Comparison of ENCODE assay signal across 25 cellular contexts in the genomic region with DNA sequence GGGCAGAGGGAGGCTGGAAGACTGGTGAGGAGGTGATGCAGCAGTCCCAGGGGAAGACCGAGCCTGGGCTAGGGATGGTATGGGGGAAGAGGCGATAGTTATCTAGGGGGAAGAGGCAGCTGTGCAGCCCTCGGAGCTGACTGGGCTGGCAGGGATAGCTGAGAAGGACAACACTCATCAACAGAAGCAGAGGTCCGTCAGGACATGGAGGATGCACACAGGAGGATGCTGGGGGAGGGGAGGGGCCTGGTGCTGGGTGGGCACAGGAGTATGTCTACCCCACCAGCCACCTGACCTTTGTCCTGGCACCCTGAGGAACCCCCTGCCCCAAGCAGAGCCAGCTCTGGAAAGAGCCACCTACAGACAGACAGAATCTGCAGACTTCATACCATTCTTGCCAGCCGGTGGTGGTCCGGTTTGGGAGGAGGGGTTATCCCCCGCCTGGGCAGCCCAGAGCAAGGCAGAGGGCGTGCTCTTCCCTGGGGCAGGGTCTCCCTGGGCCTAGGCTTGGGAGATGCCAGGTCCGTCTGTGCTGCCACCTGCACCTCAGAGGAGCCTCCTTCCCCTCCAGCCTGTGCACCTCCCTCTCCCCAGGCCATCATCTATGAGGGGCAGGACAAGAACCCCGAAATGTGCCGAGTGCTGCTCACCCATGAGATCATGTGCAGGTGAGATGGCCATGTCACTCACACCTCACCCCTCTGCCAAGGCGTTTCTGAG. TPM values are rescaled to one million over a fixed set of nuclear protein-coding genes. Genes with fewer than 3 reads are reported as not detected.
DNase-seq lines count a peak whose midpoint lies in the region; ATAC-seq and TF ChIP-seq lines count a peak whose summit lies in the region.
"Had no signal": no experiment of that assay in that cellular context is flagged by ENCODE, and none has a peak within 500 bp of the region (broad histone marks: within the 10 kb centered on the region; RNA-seq: fewer than 3 reads in every experiment).

No MANE protein-coding gene starts in this region.

- H3K4me3 ChIP-seq in OCI-LY3 (ENCODE audit: low read length) (peak overlapping the region; percentile 32; the same call in 1 of the 2 replicates), coronary artery (no peak overlapping the region), neuronal stem cell (ENCODE audit: low read length in 2 of 2) (no peak overlapping the region), tibial artery (no peak overlapping the region)
- H3K4me3 ChIP-seq: stomach, thyroid gland had no signal

- H3K36me3 ChIP-seq in OCI-LY3 (replicated peaks; ENCODE audit: low read depth, low read length): no peaks in the 10 kb centered on the region
- no peaks in the 10 kb centered on the region for H3K36me3 ChIP-seq in neuronal stem cell (replicated peaks in 1 of 2; ENCODE audit: control insufficient read depth in 2 of 2, insufficient read depth in 2 of 2, low read length in 2 of 2)
- peaks cover 0 to 14% (median 0%) of the 10 kb centered on the region in 3 donors for H3K36me3 ChIP-seq in tibial artery
- H3K36me3 ChIP-seq: thyroid gland had no signal

- H3K23ac ChIP-seq in neuronal stem cell (ENCODE audit: low read depth, low read length, poor library complexity): no peak overlapping the region

- peak overlapping the region; percentile 94 for H3K14ac ChIP-seq in neuronal stem cell (ENCODE audit: low read length)

- intact Hi-C loops in tibial artery (cut with DNase I; ENCODE audit: low total_unique reads): no loop called here

- H3K4me2 ChIP-seq in OCI-LY3 (ENCODE audit: low read length): peak overlapping the region; percentile 61; the same call in 1 of the 2 replicates
- H3K4me2 ChIP-seq in neuronal stem cell (ENCODE audit: insufficient read depth, low read length, poor library complexity, severe bottlenecking): no peak overlapping the region

- peak overlapping the region; percentile 95 for H3K27ac Mint-ChIP-seq in T-helper 1 cell treated with Interleukin-12 subunit alpha and Interleukin-12 subunit beta and Interleukin-4 antibody, amounts not matched to agents 30 μg/mL and 1 μg/mL, for 36 hours
- no peak overlapping the region for H3K27ac Mint-ChIP-seq in T-helper 17 cell
- H3K27ac Mint-ChIP-seq: activated CD8-positive, alpha-beta T cell treated with anti-CD3 and anti-CD28 coated beads for 36 hours; CD8-positive, alpha-beta memory T cell; effector memory CD8-positive, alpha-beta T cell had no signal

- peak overlapping the region; percentile 24 for H2BK120ac ChIP-seq in neuronal stem cell (ENCODE audit: low read depth, low read length)

- H2AK5ac ChIP-seq in neuronal stem cell (ENCODE audit: low read depth, low read length): peak overlapping the region; percentile 82

- H3K36me3 Mint-ChIP-seq in T-helper 1 cell treated with Interleukin-12 subunit alpha and Interleukin-12 subunit beta and Interleukin-4 antibody, amounts not matched to agents 30 μg/mL and 1 μg/mL, for 36 hours (ENCODE audit: low read depth): peaks cover 1% of the 10 kb centered on the region
- H3K36me3 Mint-ChIP-seq in T-helper 17 cell (ENCODE audit: low read depth): peaks cover 3% of the 10 kb centered on the region
- H3K36me3 Mint-ChIP-seq: CD8-positive, alpha-beta memory T cell had no signal

- H4K20me1 ChIP-seq in OCI-LY3 (ENCODE audit: insufficient read depth, low read length): no peaks in the 10 kb centered on the region

- H3K4me1 ChIP-seq in OCI-LY3 (ENCODE audit: low read length): peaks cover 13% of the 10 kb centered on the region
- H3K4me1 ChIP-seq in neuronal stem cell (ENCODE audit: control insufficient read depth in 2 of 2, insufficient read depth in 1 of 2, low read depth in 1 of 2, low read length in 2 of 2): peaks cover 0 to 24% of the 10 kb centered on the region in 2 donors
- no peaks in the 10 kb centered on the region for H3K4me1 ChIP-seq in tibial artery
- H3K4me1 ChIP-seq: stomach had no signal

- H3K4me3 Mint-ChIP-seq in T-helper 1 cell treated with Interleukin-12 subunit alpha and Interleukin-12 subunit beta and Interleukin-4 antibody, amounts not matched to agents 30 μg/mL and 1 μg/mL, for 36 hours: peak overlapping the region; percentile 71
- no peak overlapping the region for H3K4me3 Mint-ChIP-seq in T-helper 17 cell
- H3K4me3 Mint-ChIP-seq: activated CD8-positive, alpha-beta T cell treated with anti-CD3 and anti-CD28 coated beads for 36 hours; CD8-positive, alpha-beta memory T cell; effector memory CD8-positive, alpha-beta T cell had no signal

- peak overlapping the region; percentile 19 for H2BK5ac ChIP-seq in neuronal stem cell (ENCODE audit: low read length)

- H3K9me3 ChIP-seq in OCI-LY3 (ENCODE audit: insufficient read depth, low read length) (no peaks in the 10 kb centered on the region), neuronal stem cell (replicated peaks in 1 of 2; ENCODE audit: control insufficient read depth in 2 of 2, insufficient read depth in 1 of 2, low read depth in 1 of 2, low read length in 2 of 2) (peaks cover 0 to 4% of the 10 kb centered on the region in 2 donors), T-helper 17 cell (ENCODE audit: control insufficient read depth, low read length, poor library complexity, severe bottlenecking) (no peaks in the 10 kb centered on the region), tibial artery (no peaks in the 10 kb centered on the region)
- H3K9me3 ChIP-seq: stomach, thyroid gland had no signal

- DNase-seq in T-helper 1 cell: no peak
- peak; percentile 56 for DNase-seq in coronary artery (ENCODE audit: low spot score)
- no peak for DNase-seq in neuronal stem cell (ENCODE audit: low spot score)
- DNase-seq in T-helper 17 cell: no peak
- DNase-seq in tibial artery: no peak
- DNase-seq: activated CD4-positive, CD25-positive, alpha-beta regulatory T cell treated with anti-CD3 and anti-CD28 coated beads, Interleukin-2, amount 50 U/mL, for 72 hours; activated CD8-positive, alpha-beta T cell treated with anti-CD3 and anti-CD28 coated beads for 36 hours; activated naive CD4-positive, alpha-beta T cell; activated T-cell treated with anti-CD3 and anti-CD28 coated beads, Interleukin-2, amount 50 U/mL, for 1 hour; CD8-positive, alpha-beta memory T cell; cortex of kidney; DMS153; effector memory CD8-positive, alpha-beta T cell; IMR-90; left cardiac atrium; NCI-H1694 treated with DMSO at 0.1 percent for 48 hours; NCI-H2171; NCI-H526; nucleus accumbens; stomach had no signal

- no CpG with 5 or more reads among the region's 12 CpGs for WGBS in neuronal stem cell (ENCODE audit: extremely low coverage in 2 of 2, insufficient read length in 2 of 2, insufficient replicate concordance in 1 of 2), 2 donors

- H3K4me1 Mint-ChIP-seq in T-helper 1 cell treated with Interleukin-12 subunit alpha and Interleukin-12 subunit beta and Interleukin-4 antibody, amounts not matched to agents 30 μg/mL and 1 μg/mL, for 36 hours (ENCODE audit: low read depth): peaks cover 15% of the 10 kb centered on the region
- no peaks in the 10 kb centered on the region for H3K4me1 Mint-ChIP-seq in T-helper 17 cell
- H3K4me1 Mint-ChIP-seq: CD8-positive, alpha-beta memory T cell had no signal

- H3K27me3 Mint-ChIP-seq in T-helper 1 cell treated with Interleukin-12 subunit alpha and Interleukin-12 subunit beta and Interleukin-4 antibody, amounts not matched to agents 30 μg/mL and 1 μg/mL, for 36 hours (ENCODE audit: low read depth): no peaks in the 10 kb centered on the region
- H3K27me3 Mint-ChIP-seq in T-helper 17 cell: peaks cover 22% of the 10 kb centered on the region
- H3K27me3 Mint-ChIP-seq: activated CD8-positive, alpha-beta T cell treated with anti-CD3 and anti-CD28 coated beads for 36 hours had no signal

- H3K27ac ChIP-seq in OCI-LY3 (ENCODE audit: low read length): no peak overlapping the region
- no peak overlapping the region for H3K27ac ChIP-seq in coronary artery
- H3K27ac ChIP-seq in neuronal stem cell (replicated peaks; ENCODE audit: low read length): no peak overlapping the region
- no peak overlapping the region for H3K27ac ChIP-seq in tibial artery
- H3K27ac ChIP-seq: RWPE1, stomach had no signal

- H2BK12ac ChIP-seq in neuronal stem cell (ENCODE audit: low read length): peak overlapping the region; percentile 46

- peak overlapping the region; percentile 59 for H3K18ac ChIP-seq in neuronal stem cell (ENCODE audit: low read length)

- no peaks in the 10 kb centered on the region for H3K79me1 ChIP-seq in neuronal stem cell (ENCODE audit: low read depth, low read length)

- H3K9me3 Mint-ChIP-seq in T-helper 1 cell treated with Interleukin-12 subunit alpha and Interleukin-12 subunit beta and Interleukin-4 antibody, amounts not matched to agents 30 μg/mL and 1 μg/mL, for 36 hours: no peaks in the 10 kb centered on the region
- H3K9me3 Mint-ChIP-seq: activated CD8-positive, alpha-beta T cell treated with anti-CD3 and anti-CD28 coated beads for 36 hours; CD8-positive, alpha-beta memory T cell; effector memory CD8-positive, alpha-beta T cell had no signal

- no peak for TF ChIP-seq CTCF in OCI-LY3 (IDR thresholded peaks at IDR 0.05; ENCODE audit: low read depth, low read length)
- no peak for TF ChIP-seq CTCF in coronary artery (IDR thresholded peaks at IDR 0.05)
- TF ChIP-seq CTCF in tibial artery (IDR thresholded peaks at IDR 0.05): no peak

- peak overlapping the region; percentile 60 for H2BK15ac ChIP-seq in neuronal stem cell (ENCODE audit: low read length)

- no peak overlapping the region for H3K4ac ChIP-seq in neuronal stem cell (ENCODE audit: low read length)

- H3K79me2 ChIP-seq in OCI-LY3 (ENCODE audit: low read length): no peaks in the 10 kb centered on the region

- H3K9ac ChIP-seq in OCI-LY3 (ENCODE audit: low read length): no peak overlapping the region
- H3K9ac ChIP-seq in neuronal stem cell (ENCODE audit: low read depth, low read length, poor library complexity): no peak overlapping the region

- ATAC-seq in GM18498 (IDR thresholded peaks at IDR 0.05; ENCODE audit: unreplicated experiment): no peak
- ATAC-seq in T-helper 17 cell: no peak
- ATAC-seq: effector memory CD8-positive, alpha-beta T cell had no signal

- H4K91ac ChIP-seq in neuronal stem cell (ENCODE audit: low read depth, low read length, poor library complexity): no peak overlapping the region

- H3K27me3 ChIP-seq in OCI-LY3 (ENCODE audit: low read depth, low read length): peaks cover 30% of the 10 kb centered on the region
- peaks cover 0 to 3% (median 0%) of the 10 kb centered on the region in 3 experiments for H3K27me3 ChIP-seq in neuronal stem cell (ENCODE audit: control insufficient read depth in 3 of 3, insufficient read depth in 3 of 3, low read depth in 1 of 3, low read length in 3 of 3)
- H3K27me3 ChIP-seq in tibial artery: no peaks in the 10 kb centered on the region
- H3K27me3 ChIP-seq: thyroid gland had no signal

- H4K8ac ChIP-seq in neuronal stem cell (ENCODE audit: low read depth, low read length): no peak overlapping the region

- H2AFZ ChIP-seq in OCI-LY3 (ENCODE audit: low read depth, low read length) (peak overlapping the region; percentile 43; the same call in 1 of the 2 replicates), neuronal stem cell (ENCODE audit: low read length) (no peak overlapping the region)

RNA-seq across cellular contexts. Expression of gene EBF4, which starts 14.9 kb away (rescaled TPM):
- 19.6 TPM for polyA plus RNA-seq in neuronal stem cell (2013, experiment 1 of 2)
- polyA plus RNA-seq in neuronal stem cell (2013, experiment 2 of 2): 17.3 TPM
- 1 to 10 TPM; 2.0 to 2.3 TPM for total RNA-seq in T-helper 17 cell

RNA-seq across cellular contexts. Expression of gene IDH3B, which starts 43.5 kb away (rescaled TPM):
- polyA plus RNA-seq in neuronal stem cell (2013, experiment 1 of 2): 44.0 TPM
- polyA plus RNA-seq in neuronal stem cell (2013, experiment 2 of 2): 43.1 TPM
- 100 to 1,000 TPM; 112 to 135 TPM for total RNA-seq in T-helper 17 cell

RNA-seq across cellular contexts. Expression of gene NOP56, which starts 55.1 kb away (rescaled TPM):
- polyA plus RNA-seq in neuronal stem cell (2013, experiment 1 of 2): 194 TPM
- 188 TPM for polyA plus RNA-seq in neuronal stem cell (2013, experiment 2 of 2)
- 100 to 1,000 TPM; 254 to 274 TPM for total RNA-seq in T-helper 17 cell
